ENCODE assay signal across 20 cellular contexts in the genomic region with DNA sequence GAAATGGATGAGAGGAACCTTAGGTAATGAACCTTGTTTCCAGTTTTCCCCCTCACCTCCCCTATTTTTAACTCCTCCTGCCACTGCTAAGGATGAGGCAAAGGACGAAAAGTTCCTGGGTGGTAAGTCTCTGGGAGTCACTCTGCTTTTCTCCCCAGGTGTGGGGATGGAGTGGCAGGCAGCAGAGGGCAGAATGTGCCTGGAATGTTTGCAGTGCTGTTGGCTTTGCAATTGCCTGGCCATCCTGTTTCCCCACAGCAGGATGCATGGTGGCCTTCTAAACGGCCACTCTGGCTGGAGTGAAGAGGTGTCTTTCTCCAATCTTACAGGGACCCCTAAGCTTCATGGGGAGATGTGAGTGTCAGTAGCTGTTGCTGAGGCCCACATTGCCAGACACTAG.
"Had no signal": no experiment of that assay in that cellular context is flagged by ENCODE, and none has a peak within 500 bp of the region (broad histone marks: within the 10 kb centered on the region; RNA-seq: fewer than 3 reads in every experiment).

No MANE protein-coding gene starts in this region.

- H3K36me3 ChIP-seq: brain microvascular endothelial cell, cardiac muscle cell had no signal

- H3K9me3 Mint-ChIP-seq: activated CD8-positive, alpha-beta T cell treated with anti-CD3 and anti-CD28 coated beads for 36 hours; activated naive CD4-positive, alpha-beta T cell treated with anti-CD3 and anti-CD28 coated beads, Interleukin-2, amount 10 ng/mL, durations not matched to agents 7 days and 5 days; activated T-helper 2 cell treated with anti-CD3 and anti-CD28 coated beads, Interferon-gamma antibody, Interleukin-2, Interleukin-4, amounts not matched to agents 10 μg/mL and 5 μg/mL and 100 μg/mL, durations not matched to agents 14 hours and 24 hours and 36 hours; T-helper 1 cell treated with Interleukin-12 subunit alpha and Interleukin-12 subunit beta and Interleukin-4 antibody, amounts not matched to agents 30 μg/mL and 1 μg/mL, for 36 hours had no signal

- H3K27ac ChIP-seq: brain microvascular endothelial cell, cardiac muscle cell had no signal

- H3K27ac Mint-ChIP-seq: activated CD8-positive, alpha-beta T cell treated with anti-CD3 and anti-CD28 coated beads for 36 hours; activated naive CD4-positive, alpha-beta T cell treated with anti-CD3 and anti-CD28 coated beads, Interleukin-2, amount 10 ng/mL, durations not matched to agents 7 days and 5 days; activated naive CD8-positive, alpha-beta T cell treated with anti-CD3 and anti-CD28 coated beads for 36 hours; activated T-cell treated with anti-CD3 and anti-CD28 coated beads, Interleukin-2, amount 50 U/mL, for 72 hours; activated T-helper 2 cell treated with anti-CD3 and anti-CD28 coated beads, Interferon-gamma antibody, Interleukin-2, Interleukin-4, amounts not matched to agents 10 μg/mL and 5 μg/mL and 100 μg/mL, durations not matched to agents 14 hours and 24 hours and 36 hours; T-helper 1 cell treated with Interleukin-12 subunit alpha and Interleukin-12 subunit beta and Interleukin-4 antibody, amounts not matched to agents 30 μg/mL and 1 μg/mL, for 36 hours had no signal

- H3K27me3 ChIP-seq: brain microvascular endothelial cell, cardiac muscle cell had no signal

- H3K4me3 Mint-ChIP-seq: activated CD8-positive, alpha-beta T cell treated with anti-CD3 and anti-CD28 coated beads for 36 hours; activated naive CD4-positive, alpha-beta T cell treated with anti-CD3 and anti-CD28 coated beads, Interleukin-2, amount 10 ng/mL, durations not matched to agents 7 days and 5 days; activated naive CD8-positive, alpha-beta T cell treated with anti-CD3 and anti-CD28 coated beads for 36 hours; activated T-cell treated with anti-CD3 and anti-CD28 coated beads, Interleukin-2, amount 50 U/mL, for 72 hours; T-helper 1 cell treated with Interleukin-12 subunit alpha and Interleukin-12 subunit beta and Interleukin-4 antibody, amounts not matched to agents 30 μg/mL and 1 μg/mL, for 36 hours had no signal

- DNase-seq: activated CD4-positive, alpha-beta T cell treated with anti-CD3 and anti-CD28 coated beads for 4 hours; activated CD8-positive, alpha-beta memory T cell treated with anti-CD3 and anti-CD28 coated beads, Interleukin-2, amount 50 U/mL, for 4 hours; activated CD8-positive, alpha-beta T cell treated with anti-CD3 and anti-CD28 coated beads for 36 hours; activated gamma-delta T cell treated with Interleukin-2 at 50 U/mL for 16 hours; activated naive CD4-positive, alpha-beta T cell treated with anti-CD3 and anti-CD28 coated beads, Interleukin-2, amount 10 ng/mL, durations not matched to agents 7 days and 5 days; activated naive CD8-positive, alpha-beta T cell treated with anti-CD3 and anti-CD28 coated beads for 36 hours; activated T-cell treated with anti-CD3 and anti-CD28 coated beads, Interleukin-2, amount 50 U/mL, for 72 hours; brain microvascular endothelial cell; KG1; NCI-H1092; NCI-H2029; NCI-H2107; NCI-H2171 treated with DMSO at 0.1 percent for 48 hours; NCI-H226; NCI-H526; NCI-H82; SHP77 had no signal

- H3K4me3 ChIP-seq: cardiac muscle cell had no signal

- H3K4me1 Mint-ChIP-seq: activated naive CD4-positive, alpha-beta T cell treated with anti-CD3 and anti-CD28 coated beads, Interleukin-2, amount 10 ng/mL, durations not matched to agents 7 days and 5 days had no signal

- H3K36me3 Mint-ChIP-seq: activated naive CD4-positive, alpha-beta T cell treated with anti-CD3 and anti-CD28 coated beads, Interleukin-2, amount 10 ng/mL, durations not matched to agents 7 days and 5 days; activated naive CD8-positive, alpha-beta T cell treated with anti-CD3 and anti-CD28 coated beads for 36 hours had no signal
